In genomic region chr10:47750360-47750759, GRCh38 we compare ENCODE assay signal across 6 cellular contexts. TPM values are rescaled to one million over a fixed set of nuclear protein-coding genes. Genes with fewer than 3 reads are reported as not detected.
"Had no signal": no experiment of that assay in that cellular context is flagged by ENCODE, and none has a peak within 500 bp of the region (broad histone marks: within the 10 kb centered on the region; RNA-seq: fewer than 3 reads in every experiment).

No MANE protein-coding gene starts in this region.

RNA-seq across cellular contexts. Expression of gene SYT15B, which starts 13.0 kb away (rescaled TPM):
- total RNA-seq: hepatocyte, mammary epithelial cell, myocyte had no signal
- polyA plus RNA-seq: immature natural killer cell; keratinocyte; naive thymus-derived CD4-positive, alpha-beta T cell had no signal
